ENCODE assay signal across 2 cellular contexts in the genomic region with DNA sequence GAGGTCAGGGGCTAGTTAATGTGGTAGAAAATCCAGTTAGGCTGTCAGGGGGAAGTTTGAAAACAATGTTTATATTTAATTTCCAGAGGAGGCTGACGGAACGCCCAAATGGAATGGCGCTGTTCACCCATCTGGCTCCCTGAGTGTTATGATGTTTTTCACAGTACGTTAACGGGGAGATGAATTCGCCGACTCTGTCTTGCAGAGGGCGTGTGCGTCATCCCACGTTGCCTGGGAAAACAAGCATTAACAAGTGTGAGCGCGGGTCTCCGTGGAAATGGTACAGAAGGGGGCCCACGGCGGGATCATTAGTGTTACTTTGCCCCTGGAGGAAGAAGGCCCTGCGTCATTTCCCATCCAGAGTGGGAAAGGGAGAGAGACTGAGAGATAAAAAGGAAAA.
TF ChIP-seq lines count a peak whose summit lies in the region.

No MANE protein-coding gene starts in this region.

TF ChIP-seq in IMR-90, 13 proteins besides CTCF, POLR2A, EP300 and RAD21 (continued from another document):
- no peak for TF ChIP-seq BHLHE40 (IDR thresholded peaks at IDR 0.05; ENCODE audit: low read depth, low read length)
- TF ChIP-seq MAFK (IDR thresholded peaks at IDR 0.05; ENCODE audit: low read depth, low read length): no peak
- TF ChIP-seq, protein P1, sequence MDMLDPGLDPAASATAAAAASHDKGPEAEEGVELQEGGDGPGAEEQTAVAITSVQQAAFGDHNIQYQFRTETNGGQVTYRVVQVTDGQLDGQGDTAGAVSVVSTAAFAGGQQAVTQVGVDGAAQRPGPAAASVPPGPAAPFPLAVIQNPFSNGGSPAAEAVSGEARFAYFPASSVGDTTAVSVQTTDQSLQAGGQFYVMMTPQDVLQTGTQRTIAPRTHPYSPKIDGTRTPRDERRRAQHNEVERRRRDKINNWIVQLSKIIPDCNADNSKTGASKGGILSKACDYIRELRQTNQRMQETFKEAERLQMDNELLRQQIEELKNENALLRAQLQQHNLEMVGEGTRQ (IDR thresholded peaks at IDR 0.05; ENCODE audit: low read depth, low read length): no peak
- no peak for TF ChIP-seq FOS (IDR thresholded peaks at IDR 0.05; ENCODE audit: low read depth, low read length)
- no peak for TF ChIP-seq ELK1 (IDR thresholded peaks at IDR 0.05; ENCODE audit: borderline replicate concordance, low read depth, low read length)
- no peak for TF ChIP-seq RCOR1 (IDR thresholded peaks at IDR 0.05; ENCODE audit: insufficient replicate concordance, low read length)
- TF ChIP-seq SMC3 (IDR thresholded peaks at IDR 0.05; ENCODE audit: low read depth, low read length): no peak
- TF ChIP-seq NFE2L2 (IDR thresholded peaks at IDR 0.05; ENCODE audit: low read depth, low read length): no peak

TF ChIP-seq in WTC11, 78 proteins besides CTCF, POLR2A, EP300 and RAD21 (continued from another document):
- TF ChIP-seq FOXP4 (CRISPR knock-in tag; IDR thresholded peaks at IDR 0.05) (no peak), ZBTB43 (CRISPR knock-in tag; IDR thresholded peaks at IDR 0.05) (no peak), AR (CRISPR knock-in tag; IDR thresholded peaks at IDR 0.05) (no peak), KAT7 (CRISPR knock-in tag; IDR thresholded peaks at IDR 0.05; ENCODE audit: borderline replicate concordance) (no peak), ATF2 (CRISPR knock-in tag; IDR thresholded peaks at IDR 0.05; ENCODE audit: borderline replicate concordance, low read depth) (no peak), E2F1 (CRISPR knock-in tag; IDR thresholded peaks at IDR 0.05) (no peak), TCF7 (CRISPR knock-in tag; IDR thresholded peaks at IDR 0.05; ENCODE audit: low read depth) (no peak), ESRRA (CRISPR knock-in tag; IDR thresholded peaks at IDR 0.05; ENCODE audit: borderline replicate concordance) (no peak), ZNF532 (CRISPR knock-in tag; IDR thresholded peaks at IDR 0.05; ENCODE audit: borderline replicate concordance) (no peak)
- TF ChIP-seq, protein P1 (CRISPR knock-in tag; IDR thresholded peaks at IDR 0.05): no peak
- TF ChIP-seq, protein P2, sequence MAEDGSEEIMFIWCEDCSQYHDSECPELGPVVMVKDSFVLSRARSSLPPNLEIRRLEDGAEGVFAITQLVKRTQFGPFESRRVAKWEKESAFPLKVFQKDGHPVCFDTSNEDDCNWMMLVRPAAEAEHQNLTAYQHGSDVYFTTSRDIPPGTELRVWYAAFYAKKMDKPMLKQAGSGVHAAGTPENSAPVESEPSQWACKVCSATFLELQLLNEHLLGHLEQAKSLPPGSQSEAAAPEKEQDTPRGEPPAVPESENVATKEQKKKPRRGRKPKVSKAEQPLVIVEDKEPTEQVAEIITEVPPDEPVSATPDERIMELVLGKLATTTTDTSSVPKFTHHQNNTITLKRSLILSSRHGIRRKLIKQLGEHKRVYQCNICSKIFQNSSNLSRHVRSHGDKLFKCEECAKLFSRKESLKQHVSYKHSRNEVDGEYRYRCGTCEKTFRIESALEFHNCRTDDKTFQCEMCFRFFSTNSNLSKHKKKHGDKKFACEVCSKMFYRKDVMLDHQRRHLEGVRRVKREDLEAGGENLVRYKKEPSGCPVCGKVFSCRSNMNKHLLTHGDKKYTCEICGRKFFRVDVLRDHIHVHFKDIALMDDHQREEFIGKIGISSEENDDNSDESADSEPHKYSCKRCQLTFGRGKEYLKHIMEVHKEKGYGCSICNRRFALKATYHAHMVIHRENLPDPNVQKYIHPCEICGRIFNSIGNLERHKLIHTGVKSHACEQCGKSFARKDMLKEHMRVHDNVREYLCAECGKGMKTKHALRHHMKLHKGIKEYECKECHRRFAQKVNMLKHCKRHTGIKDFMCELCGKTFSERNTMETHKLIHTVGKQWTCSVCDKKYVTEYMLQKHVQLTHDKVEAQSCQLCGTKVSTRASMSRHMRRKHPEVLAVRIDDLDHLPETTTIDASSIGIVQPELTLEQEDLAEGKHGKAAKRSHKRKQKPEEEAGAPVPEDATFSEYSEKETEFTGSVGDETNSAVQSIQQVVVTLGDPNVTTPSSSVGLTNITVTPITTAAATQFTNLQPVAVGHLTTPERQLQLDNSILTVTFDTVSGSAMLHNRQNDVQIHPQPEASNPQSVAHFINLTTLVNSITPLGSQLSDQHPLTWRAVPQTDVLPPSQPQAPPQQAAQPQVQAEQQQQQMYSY (CRISPR knock-in tag; IDR thresholded peaks at IDR 0.05): no peak
